ENCODE assay signal across 8 cellular contexts in genomic region chr5:32312194-32312681, GRCh38. TPM values are rescaled to one million over a fixed set of nuclear protein-coding genes. Genes with fewer than 3 reads are reported as not detected.
DNase-seq lines count a peak whose midpoint lies in the region; ATAC-seq and TF ChIP-seq lines count a peak whose summit lies in the region.

No MANE protein-coding gene starts in this region.

- H3K4me2 ChIP-seq in BLaER1 treated with 17β-estradiol and CSF1 and Interleukin-3, amounts not matched to agents 10 nM and 100 nM, result peak overlapping the region; percentile 88 to 96 (median 93)
- H3K4me2 ChIP-seq in osteoblast (ENCODE audit: insufficient read depth, low read length), result peak overlapping the region; percentile 84

- H3K27me3 ChIP-seq in BLaER1 treated with 17β-estradiol and CSF1 and Interleukin-3, amounts not matched to agents 10 nM and 100 nM, result no peaks in the 10 kb centered on the region
- H3K27me3 ChIP-seq in Peyer's patch (no peaks in the 10 kb centered on the region), osteoblast (ENCODE audit: insufficient read depth, low read length) (no peaks in the 10 kb centered on the region), upper lobe of right lung (no peaks in the 10 kb centered on the region)

- H3K4me3 Mint-ChIP-seq in activated naive CD8-positive, alpha-beta T cell, result peak overlapping the region; percentile 91

- H3K27me3 Mint-ChIP-seq in activated naive CD8-positive, alpha-beta T cell, result no peaks in the 10 kb centered on the region

- 0 out of 22 replicates have a peak, but pooled peaks cover 0 to 3% (median 0%) of the 10 kb centered on the region in 11 experiments for H3K9me3 ChIP-seq in BLaER1 treated with 17β-estradiol and CSF1 and Interleukin-3, amounts not matched to agents 10 nM and 100 nM (replicated peaks in 1 of 11)
- H3K9me3 ChIP-seq in Peyer's patch (no peaks in the 10 kb centered on the region), osteoblast (ENCODE audit: low read depth, low read length) (no peaks in the 10 kb centered on the region), upper lobe of right lung (no peaks in the 10 kb centered on the region)

- H3K36me3 Mint-ChIP-seq in activated naive CD8-positive, alpha-beta T cell, result peaks cover 5% of the 10 kb centered on the region

- TF ChIP-seq CTCF in Peyer's patch (IDR thresholded peaks at IDR 0.05) (no peak), osteoblast (IDR thresholded peaks at IDR 0.05; ENCODE audit: extremely low read depth, low read depth, low read length) (no peak), upper lobe of right lung (IDR thresholded peaks at IDR 0.05) (no peak)

- peak overlapping the region; percentile 82 for H2AFZ ChIP-seq in osteoblast (ENCODE audit: low read length)

- ATAC-seq in HG03442 (IDR thresholded peaks at IDR 0.05; ENCODE audit: unreplicated experiment), result peak; percentile 22
- peak; percentile 40 for ATAC-seq in upper lobe of right lung

- peaks cover 0 to 20% (median 7%) of the 10 kb centered on the region in 11 experiments; a peak in 8 of 22 replicates for H3K36me3 ChIP-seq in BLaER1 treated with 17β-estradiol and CSF1 and Interleukin-3, amounts not matched to agents 10 nM and 100 nM
- H3K36me3 ChIP-seq in Peyer's patch (no peaks in the 10 kb centered on the region), osteoblast (ENCODE audit: insufficient read depth, low read length) (no peaks in the 10 kb centered on the region), upper lobe of right lung (no peaks in the 10 kb centered on the region)

- H3K4me1 Mint-ChIP-seq in activated naive CD8-positive, alpha-beta T cell (ENCODE audit: low read depth), result peaks cover 42% of the 10 kb centered on the region

- peak overlapping the region; percentile 88 to 94 (median 91) for H3K27ac ChIP-seq in BLaER1 treated with 17β-estradiol and CSF1 and Interleukin-3, amounts not matched to agents 10 nM and 100 nM
- H3K27ac ChIP-seq in Peyer's patch, result peak overlapping the region; percentile 95 to 100 (median 99)
- H3K27ac ChIP-seq in osteoblast (ENCODE audit: low read depth, low read length), result peak overlapping the region; percentile 87
- peak overlapping the region; percentile 95 for H3K27ac ChIP-seq in upper lobe of right lung

- intact Hi-C loops in upper lobe of right lung (cut with DNase I), result no loop called here

- TF ChIP-seq POLR2A in Peyer's patch (IDR thresholded peaks at IDR 0.05), result peak; percentile 21 to 31

- peak overlapping the region; percentile 59 for H3K27ac Mint-ChIP-seq in activated naive CD8-positive, alpha-beta T cell

- H3K9me3 Mint-ChIP-seq in activated naive CD8-positive, alpha-beta T cell (ENCODE audit: low read depth), result no peaks in the 10 kb centered on the region

- H3K79me2 ChIP-seq in osteoblast (ENCODE audit: insufficient read depth, low read length), result peaks cover 50% of the 10 kb centered on the region

- DNase-seq in GM19240 (ENCODE audit: insufficient read length, low spot score) (peak; percentile 19), Peyer's patch (peak; percentile 68 to 83 (median 82)), glomerular visceral epithelial cell (ENCODE audit: extremely low spot score) (peak; percentile 75), osteoblast (ENCODE audit: insufficient read length, low spot score, missing footprints) (peak; percentile 92), upper lobe of right lung (peak; percentile 87)

- peak overlapping the region; percentile 91 to 96 (median 93) for H3K9ac ChIP-seq in BLaER1 treated with 17β-estradiol and CSF1 and Interleukin-3, amounts not matched to agents 10 nM and 100 nM

- peaks cover 33 to 52% (median 43%) of the 10 kb centered on the region in 10 experiments for H3K4me1 ChIP-seq in BLaER1 treated with 17β-estradiol and CSF1 and Interleukin-3, amounts not matched to agents 10 nM and 100 nM
- peaks cover 0 to 17% (median 2%) of the 10 kb centered on the region in 4 donors for H3K4me1 ChIP-seq in Peyer's patch
- peaks cover 13% of the 10 kb centered on the region for H3K4me1 ChIP-seq in osteoblast (ENCODE audit: insufficient read depth, low read length)
- peaks cover 41% of the 10 kb centered on the region for H3K4me1 ChIP-seq in upper lobe of right lung

- H4K20me1 ChIP-seq in BLaER1 treated with 17β-estradiol and CSF1 and Interleukin-3, amounts not matched to agents 10 nM and 100 nM, result peaks cover 0 to 53% (median 28%) of the 10 kb centered on the region in 11 experiments; a peak in 14 of 22 replicates
- peaks cover 6% of the 10 kb centered on the region for H4K20me1 ChIP-seq in osteoblast (ENCODE audit: insufficient read depth, low read length)

- H3K4me3 ChIP-seq in BLaER1 treated with 17β-estradiol and CSF1 and Interleukin-3, amounts not matched to agents 10 nM and 100 nM, result peak overlapping the region; percentile 84 to 99 (median 94)
- H3K4me3 ChIP-seq in Peyer's patch (peak overlapping the region; percentile 87 to 100 (median 97)), osteoblast (ENCODE audit: insufficient read depth, low read length) (peak overlapping the region; percentile 88), upper lobe of right lung (peak overlapping the region; percentile 83)

RNA-seq across cellular contexts. Expression of gene MTMR12, which starts 0.5 kb away (rescaled TPM):
- total RNA-seq in Peyer's patch, result 10 to 100 TPM; 16.0 to 43.7 (median 24.0) TPM
- 17.7 and 20.6 TPM in 2 replicates for total RNA-seq in osteoblast
- 41.3 TPM for total RNA-seq in upper lobe of right lung

Comparison
In these comparisons a context has a peak if more than half of its experiments do, and no peak if none do; other contexts are left out.
1. Peak in every context shown above with its lines: DNase-seq, ATAC-seq, H3K4me3 ChIP-seq and H3K27ac ChIP-seq.
2. DNase-seq: peak in every context shown above with its lines; median percentile 92 in osteoblast; 87 in upper lobe of right lung; 82 in Peyer's patch; 75 in glomerular visceral epithelial cell; 19 in GM19240.